Comparison of ENCODE assay signal across 8 cellular contexts in the genomic region with DNA sequence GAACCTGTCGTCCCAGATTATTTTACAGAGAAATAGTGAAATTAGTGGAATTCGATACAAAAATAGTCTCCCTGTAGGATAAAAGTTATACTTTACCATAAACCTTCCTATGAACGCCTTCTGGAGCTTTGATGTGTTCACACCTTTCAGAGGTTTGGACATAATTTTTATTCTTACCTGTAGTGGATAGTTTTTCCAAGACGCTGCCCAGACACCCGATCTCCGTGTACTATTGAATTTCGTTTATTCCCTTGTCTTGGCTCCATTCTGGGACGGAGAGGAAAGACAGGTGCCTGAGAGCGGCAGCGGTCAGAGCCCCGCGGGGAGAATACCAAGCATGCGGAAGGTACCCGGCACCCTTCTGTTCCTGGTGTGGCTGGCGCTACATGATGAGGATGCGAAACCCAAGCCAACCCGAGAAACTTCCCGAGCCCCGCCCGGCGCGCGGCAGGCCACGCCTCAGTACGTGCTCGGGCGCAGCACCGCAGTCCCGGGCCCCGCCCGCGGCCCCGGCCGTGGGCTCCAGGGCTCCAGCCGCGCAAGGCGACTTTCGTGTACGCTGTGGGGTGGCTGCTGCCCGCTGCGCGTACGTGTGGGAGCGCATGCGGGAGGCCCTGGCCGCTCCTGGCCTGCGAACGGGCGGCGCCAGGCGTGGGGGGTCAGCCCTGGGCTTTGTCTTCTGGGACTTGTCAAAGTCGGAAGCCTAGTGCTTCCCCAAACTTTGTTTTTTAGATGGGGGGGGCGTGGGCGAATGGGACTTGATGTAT. TPM values are rescaled to one million over a fixed set of nuclear protein-coding genes. Genes with fewer than 3 reads are reported as not detected.
DNase-seq lines count a peak whose midpoint lies in the region; ATAC-seq and TF ChIP-seq lines count a peak whose summit lies in the region.

No MANE protein-coding gene starts in this region.

- peak; percentile 85 for TF ChIP-seq POLR2A in GM18505 (IDR thresholded peaks at IDR 0.05; ENCODE audit: borderline replicate concordance, extremely low read depth, insufficient read depth, insufficient read length)

- H3K27ac Mint-ChIP-seq in activated CD8-positive, alpha-beta T cell treated with anti-CD3 and anti-CD28 coated beads, Interleukin-2, amount 10 ng/mL, durations not matched to agents 7 days and 5 days = peak overlapping the region; percentile 83

- DNase-seq in NCI-H345 (lab: John Stamatoyannopoulos, UW) (peak; percentile 86), medulla oblongata (ENCODE audit: extremely low spot score) (peak; percentile 83), NCI-H446 (lab: John Stamatoyannopoulos, UW) (no peak)
- peak; percentile 89 for DNase-seq in activated CD8-positive, alpha-beta T cell treated with anti-CD3 and anti-CD28 coated beads, Interleukin-2, amount 10 ng/mL, durations not matched to agents 7 days and 5 days
- peak; percentile 59 for DNase-seq in effector CD8-positive, alpha-beta T cell (lab: John Stamatoyannopoulos, UW)
- peak; percentile 45 for DNase-seq in stimulated activated CD8-positive, alpha-beta memory T cell treated with anti-CD3 and anti-CD28 coated beads, Interleukin-15, amount 100 ng/mL, for 1 hour (ENCODE audit: low read depth)

- peak overlapping the region; percentile 86 for H3K4me3 Mint-ChIP-seq in activated CD8-positive, alpha-beta T cell treated with anti-CD3 and anti-CD28 coated beads, Interleukin-2, amount 10 ng/mL, durations not matched to agents 7 days and 5 days

- no peaks in the 10 kb centered on the region for H3K9me3 Mint-ChIP-seq in activated CD8-positive, alpha-beta T cell treated with anti-CD3 and anti-CD28 coated beads, Interleukin-2, amount 10 ng/mL, durations not matched to agents 7 days and 5 days (ENCODE audit: insufficient read depth)

- no peaks in the 10 kb centered on the region for H3K27me3 Mint-ChIP-seq in activated CD8-positive, alpha-beta T cell treated with anti-CD3 and anti-CD28 coated beads, Interleukin-2, amount 10 ng/mL, durations not matched to agents 7 days and 5 days (ENCODE audit: low read depth)

- H3K4me1 Mint-ChIP-seq in activated CD8-positive, alpha-beta T cell treated with anti-CD3 and anti-CD28 coated beads, Interleukin-2, amount 10 ng/mL, durations not matched to agents 7 days and 5 days (ENCODE audit: low read depth) = peaks cover 56% of the 10 kb centered on the region

- POLR2A ChIA-PET in activated CD8-positive, alpha-beta T cell treated with anti-CD3 and anti-CD28 coated beads, Interleukin-2, amount 10 ng/mL, durations not matched to agents 7 days and 5 days (lab: Charles Lee) = interaction anchor here (0.7 to 1.5 kb wide), 2 partner anchors 22 to 59 kb away, joined by 4 read pairs; no protein-coding TSS in a partner anchor

- ATAC-seq in GM18505 (IDR thresholded peaks at IDR 0.05; ENCODE audit: unreplicated experiment) (peak; percentile 89), HG02885 (IDR thresholded peaks at IDR 0.05; ENCODE audit: poor library complexity, unreplicated experiment) (peak; percentile 90)
- peak; percentile 98 for ATAC-seq in activated CD8-positive, alpha-beta T cell treated with anti-CD3 and anti-CD28 coated beads, Interleukin-2, amount 10 ng/mL, durations not matched to agents 7 days and 5 days

- H3K36me3 Mint-ChIP-seq in activated CD8-positive, alpha-beta T cell treated with anti-CD3 and anti-CD28 coated beads, Interleukin-2, amount 10 ng/mL, durations not matched to agents 7 days and 5 days (ENCODE audit: low read depth) = peaks cover 51% of the 10 kb centered on the region

- CTCF ChIA-PET in activated CD8-positive, alpha-beta T cell treated with anti-CD3 and anti-CD28 coated beads, Interleukin-2, amount 10 ng/mL, durations not matched to agents 7 days and 5 days (lab: Charles Lee) = interaction anchor here (1.1 to 8.0 kb wide), 5 partner anchors 11 to 465 kb away, joined by 4 to 62 read pairs (median 7); a partner anchor contains a TSS

RNA-seq across cellular contexts. Expression of a gene that starts 11.3 kb away (rescaled TPM):
- total RNA-seq in activated CD8-positive, alpha-beta T cell treated with anti-CD3 and anti-CD28 coated beads, Interleukin-2, amount 10 ng/mL, durations not matched to agents 7 days and 5 days = 1 to 10 TPM; 6.4 to 6.5 TPM

RNA-seq across cellular contexts. Expression of a gene that starts 55.6 kb away (rescaled TPM):
- total RNA-seq in activated CD8-positive, alpha-beta T cell treated with anti-CD3 and anti-CD28 coated beads, Interleukin-2, amount 10 ng/mL, durations not matched to agents 7 days and 5 days = 100 to 1,000 TPM; 119 to 132 TPM

Comparison
In these comparisons a context has a peak if more than half of its experiments do, and no peak if none do; other contexts are left out.
1. DNase-seq: peak in NCI-H345 (single experiment), activated CD8-positive, alpha-beta T cell treated with anti-CD3 and anti-CD28 coated beads, Interleukin-2, amount 10 ng/mL, durations not matched to agents 7 days and 5 days (single experiment), effector CD8-positive, alpha-beta T cell (single experiment), medulla oblongata (single experiment) and stimulated activated CD8-positive, alpha-beta memory T cell treated with anti-CD3 and anti-CD28 coated beads, Interleukin-15, amount 100 ng/mL, for 1 hour (single experiment); none in NCI-H446 (0 of 2).
2. Peak in every context shown above with its lines, with median percentiles within 50 percentile points of each other: ATAC-seq.